8 cellular contexts compared by ENCODE assay signal in the genomic region with DNA sequence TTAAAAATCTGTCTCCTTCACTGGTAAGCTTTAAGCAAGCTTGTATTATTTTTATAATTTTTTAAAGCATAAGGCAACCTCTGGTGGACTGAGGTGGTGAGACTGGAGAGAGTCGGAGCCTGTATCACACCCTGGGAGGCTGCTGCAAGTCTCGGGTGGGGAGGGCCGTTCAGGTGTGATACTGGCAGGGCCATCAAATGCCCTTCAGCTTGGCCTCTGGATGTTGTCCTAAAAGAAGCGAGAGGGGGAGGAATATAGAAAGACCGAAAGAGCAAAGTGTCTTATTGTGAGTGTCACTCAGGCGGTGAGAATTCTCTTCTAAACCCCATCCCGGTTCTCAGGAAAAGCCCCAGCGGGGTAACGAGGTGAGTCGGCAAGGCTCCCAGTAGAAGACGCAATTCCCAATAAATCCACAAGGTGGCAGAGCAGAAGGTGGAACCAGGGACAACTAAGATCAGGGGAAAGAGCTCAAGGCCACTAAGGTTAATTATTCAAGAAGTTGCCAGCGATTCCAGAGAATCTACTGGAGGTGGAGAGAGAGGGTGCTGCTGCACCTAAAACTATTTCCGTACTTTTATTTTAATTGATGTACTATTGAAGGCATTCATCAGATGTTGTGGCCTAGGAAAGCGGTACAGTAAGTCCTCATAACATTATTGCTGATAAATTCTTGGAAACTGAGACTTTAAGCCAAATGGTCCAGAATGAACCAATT. TPM values are rescaled to one million over a fixed set of nuclear protein-coding genes. Genes with fewer than 3 reads are reported as not detected.
A peak's percentile ranks its signal among the peaks of the same experiment; 100 is the strongest.
DNase-seq lines count a peak whose midpoint lies in the region; ATAC-seq lines count a peak whose summit lies in the region.

No MANE protein-coding gene starts in this region.

- H3K27me3 Mint-ChIP-seq in memory B cell = no peaks in the 10 kb centered on the region

- H3K9me3 Mint-ChIP-seq in memory B cell = no peaks in the 10 kb centered on the region

- DNase-seq in AG08395 (ENCODE audit: low spot score) (peak; percentile 83), NCI-H748 (lab: John Stamatoyannopoulos, UW; ENCODE audit: unreplicated experiment) (peak; percentile 77), dermis microvascular lymphatic vessel endothelial cell (ENCODE audit: low read depth in 2 of 2) (peak; percentile 34 to 75), memory B cell (ENCODE audit: low spot score in 2 of 2) (peak; percentile 72 to 78)
- peak; percentile 64 for DNase-seq in activated CD4-positive, alpha-beta T cell treated with anti-CD3 and anti-CD28 coated beads, Interleukin-2, amount 50 U/mL, for 1 hour
- peak; percentile 10 to 63 for DNase-seq in stimulated activated CD8-positive, alpha-beta memory T cell treated with anti-CD3 and anti-CD28 coated beads, Interleukin-2, amount 100 ng/mL, for 48 hours (ENCODE audit: low read depth in 2 of 2)

- no peak overlapping the region for H3K27ac Mint-ChIP-seq in memory B cell

- no peak overlapping the region for H3K4me3 Mint-ChIP-seq in memory B cell

- peaks cover 10% of the 10 kb centered on the region for H3K36me3 Mint-ChIP-seq in memory B cell

- ATAC-seq in GM18907 (IDR thresholded peaks at IDR 0.05; ENCODE audit: unreplicated experiment) (peak; percentile 81), HG03439 (IDR thresholded peaks at IDR 0.05; ENCODE audit: unreplicated experiment) (peak; percentile 77), memory B cell (ENCODE audit: low read depth) (peak; percentile 82)

- H3K4me1 Mint-ChIP-seq in memory B cell = peaks cover 5% of the 10 kb centered on the region

RNA-seq across cellular contexts. Expression of a gene that starts 14.1 kb away (rescaled TPM):
- total RNA-seq in dermis microvascular lymphatic vessel endothelial cell = 2.6 and 10.6 TPM in 2 replicates

RNA-seq across cellular contexts. Expression of a gene that starts 14.4 kb away (rescaled TPM):
- 7.3 and 10.1 TPM in 2 replicates for total RNA-seq in dermis microvascular lymphatic vessel endothelial cell

Comparison
In these comparisons a context has a peak if more than half of its experiments do, and no peak if none do; other contexts are left out.
1. Peak in every context shown above with its lines: DNase-seq and ATAC-seq.